17 cellular contexts compared by ENCODE assay signal in genomic region chr6:17630511-17631073, GRCh38. TPM values are rescaled to one million over a fixed set of nuclear protein-coding genes. Genes with fewer than 3 reads are reported as not detected.
DNase-seq lines count a peak whose midpoint lies in the region; ATAC-seq and TF ChIP-seq lines count a peak whose summit lies in the region.
"Had no signal": no experiment of that assay in that cellular context is flagged by ENCODE, and none has a peak within 500 bp of the region (broad histone marks: within the 10 kb centered on the region; RNA-seq: fewer than 3 reads in every experiment).

No MANE protein-coding gene starts in this region.

- H3K9ac ChIP-seq in IMR-90 (ENCODE audit: low read depth, low read length) (no peak overlapping the region), neural progenitor cell (no peak overlapping the region)
- H3K9ac ChIP-seq: BLaER1 treated with 17β-estradiol and CSF1 and Interleukin-3, amounts not matched to agents 10 nM and 100 nM had no signal

- no peak overlapping the region for H2BK120ac ChIP-seq in IMR-90 (ENCODE audit: low read depth, low read length)

- no peak overlapping the region for H3K14ac ChIP-seq in IMR-90 (replicated peaks; ENCODE audit: low read depth, low read length)

- peak; percentile 93 for ATAC-seq in IMR-90 (ENCODE audit: low read depth)
- no peak for ATAC-seq in naive thymus-derived CD8-positive, alpha-beta T cell
- ATAC-seq: foreskin keratinocyte, GM12878, psoas muscle had no signal

- H2BK20ac ChIP-seq in IMR-90 (ENCODE audit: low read depth, low read length): no peak overlapping the region

- H3K79me1 ChIP-seq in IMR-90 (ENCODE audit: low read depth in 1 of 2, low read length in 2 of 2): peaks cover 43 to 64% of the 10 kb centered on the region in 2 experiments

- DNase-seq in CD14-positive monocyte (ENCODE audit: low spot score) (no peak), IMR-90 (peak; percentile 36), epithelial cell of esophagus (ENCODE audit: low read depth) (peak; percentile 7), AG08396 (ENCODE audit: low spot score) (no peak), NCI-H1105 (lab: John Stamatoyannopoulos, UW) (no peak), neural progenitor cell (ENCODE audit: low spot score) (no peak), germinal center (ENCODE audit: low spot score) (no peak)
- DNase-seq in naive thymus-derived CD8-positive, alpha-beta T cell: no peak
- DNase-seq: activated CD4-positive, alpha-beta T cell treated with anti-CD3 and anti-CD28 coated beads for 48 hours; foreskin keratinocyte; NCI-H2029; NCI-H748 treated with DMSO at 0.1 percent for 48 hours; psoas muscle had no signal

- no peak for TF ChIP-seq RAD21 in IMR-90 (IDR thresholded peaks at IDR 0.05; ENCODE audit: low read length)

- dilution Hi-C loops in IMR-90 (cut with HindIII; ENCODE audit: low sequenced_read_pairs, unreplicated experiment): no loop called here

- H2BK15ac ChIP-seq in IMR-90 (ENCODE audit: low read depth, low read length): no peak overlapping the region

- H3K4ac ChIP-seq in IMR-90 (ENCODE audit: low read depth, low read length): peak overlapping the region; percentile 13; the same call in 1 of the 2 replicates

- H3K9me1 ChIP-seq in IMR-90 (ENCODE audit: insufficient read depth, low read length): peaks cover 10% of the 10 kb centered on the region

- H3F3A ChIP-seq in neural progenitor cell (ENCODE audit: low read depth): no peaks in the 10 kb centered on the region

- no peak overlapping the region for H3K18ac ChIP-seq in IMR-90 (ENCODE audit: low read depth, low read length)

- H2AFZ ChIP-seq in IMR-90 (replicated peaks; ENCODE audit: low read length, poor library complexity): no peak overlapping the region
- no peak overlapping the region for H2AFZ ChIP-seq in neural progenitor cell (replicated peaks)

- H3K9me3 ChIP-seq in IMR-90 (ENCODE audit: control insufficient read depth, insufficient read depth, low read length) (no peaks in the 10 kb centered on the region), neural progenitor cell (ENCODE audit: low read depth) (no peaks in the 10 kb centered on the region)
- H3K9me3 ChIP-seq: BLaER1 treated with 17β-estradiol and CSF1 and Interleukin-3, amounts not matched to agents 10 nM and 100 nM; psoas muscle; thoracic aorta had no signal

- peak overlapping the region; percentile 46 for H3K4me2 ChIP-seq in IMR-90 (ENCODE audit: low read depth, low read length)
- no peak overlapping the region for H3K4me2 ChIP-seq in neural progenitor cell
- H3K4me2 ChIP-seq: BLaER1 treated with 17β-estradiol and CSF1 and Interleukin-3, amounts not matched to agents 10 nM and 100 nM had no signal

- in situ Hi-C loops in IMR-90 (cut with MboI; ENCODE audit: low sequenced_read_pairs): no loop called here

- no peaks in the 10 kb centered on the region; the same call in 1 of the 2 replicates for H3K4me1 ChIP-seq in IMR-90 (ENCODE audit: control insufficient read depth, insufficient read depth, low read length)
- no peaks in the 10 kb centered on the region for H3K4me1 ChIP-seq in neural progenitor cell
- H3K4me1 ChIP-seq: foreskin keratinocyte had no signal

- CTCF ChIA-PET in IMR-90 (lab: Yijun Ruan, JAX): no interaction called here

- peaks cover 21% of the 10 kb centered on the region for H3K36me3 ChIP-seq in IMR-90 (ENCODE audit: control insufficient read depth, insufficient read depth, low read length)
- peaks cover 24% of the 10 kb centered on the region for H3K36me3 ChIP-seq in neural progenitor cell

- no TSS peak for BruUV-seq in IMR-90 (replicated peaks; lab: Mats Ljungman, UMichigan)

- H4K91ac ChIP-seq in IMR-90 (ENCODE audit: insufficient read depth, low read depth, low read length): no peak overlapping the region

- peak overlapping the region in 6 of 7 donors; percentile 10 to 65 (median 27) for H3K27ac Mint-ChIP-seq in CD14-positive monocyte
- H3K27ac Mint-ChIP-seq in naive thymus-derived CD8-positive, alpha-beta T cell: peak overlapping the region in 7 of 10 donors; percentile 6 to 65 (median 29)
- no peak overlapping the region for H3K27ac Mint-ChIP-seq in neural progenitor cell

- H3K4me1 Mint-ChIP-seq in CD14-positive monocyte: peaks cover 9% of the 10 kb centered on the region
- H3K4me1 Mint-ChIP-seq in naive thymus-derived CD8-positive, alpha-beta T cell: peaks cover 16 to 56% (median 53%) of the 10 kb centered on the region in 4 donors
- no peaks in the 10 kb centered on the region for H3K4me1 Mint-ChIP-seq in neural progenitor cell

- no CpG with 5 or more reads among the region's 5 CpGs for WGBS in IMR-90 (ENCODE audit: extremely low coverage in 2 of 2, insufficient read length in 1 of 2), 2 experiments

- H4K20me1 ChIP-seq in IMR-90 (ENCODE audit: insufficient read depth, low read length) (peaks cover 5% of the 10 kb centered on the region), neural progenitor cell (ENCODE audit: low read depth) (peaks cover 12% of the 10 kb centered on the region)

- no peak overlapping the region for H3K4me3 ChIP-seq in IMR-90 (ENCODE audit: insufficient read depth, low read depth, low read length)
- no peak overlapping the region for H3K4me3 ChIP-seq in epithelial cell of esophagus (ENCODE audit: low read length)
- no peak overlapping the region for H3K4me3 ChIP-seq in neural progenitor cell
- H3K4me3 ChIP-seq: BLaER1 treated with 17β-estradiol and CSF1 and Interleukin-3, amounts not matched to agents 10 nM and 100 nM; GM12878; psoas muscle; thoracic aorta had no signal

- H3K36me3 Mint-ChIP-seq in CD14-positive monocyte (peaks cover 66 to 81% of the 10 kb centered on the region in 2 donors), neural progenitor cell (peaks cover 37% of the 10 kb centered on the region)
- H3K36me3 Mint-ChIP-seq in naive thymus-derived CD8-positive, alpha-beta T cell: peaks cover under 1 to 64% (median 23%) of the 10 kb centered on the region in 3 donors

- no peak for TF ChIP-seq POLR2A in IMR-90 (IDR thresholded peaks at IDR 0.05; ENCODE audit: low read depth, low read length)

- H3K9me3 Mint-ChIP-seq in CD14-positive monocyte: no peaks in the 10 kb centered on the region
- H3K9me3 Mint-ChIP-seq in naive thymus-derived CD8-positive, alpha-beta T cell: no peaks in the 10 kb centered on the region
- H3K9me3 Mint-ChIP-seq in neural progenitor cell: no peaks in the 10 kb centered on the region
- H3K9me3 Mint-ChIP-seq: activated T-helper 2 cell treated with anti-CD3 and anti-CD28 coated beads, Interferon-gamma antibody, Interleukin-2, Interleukin-4, amounts not matched to agents 10 μg/mL and 5 μg/mL and 100 μg/mL, durations not matched to agents 14 hours and 24 hours and 36 hours had no signal

- H4K5ac ChIP-seq in IMR-90 (ENCODE audit: low read depth, low read length): no peak overlapping the region

- H2AK5ac ChIP-seq in IMR-90 (ENCODE audit: low read depth, low read length): no peak overlapping the region

- no peak overlapping the region for H3K23ac ChIP-seq in IMR-90 (ENCODE audit: low read depth, low read length)

- H3K79me2 ChIP-seq in neural progenitor cell (ENCODE audit: low read depth): peaks cover 41% of the 10 kb centered on the region

- no peak overlapping the region for H2AK9ac ChIP-seq in IMR-90 (replicated peaks; ENCODE audit: low read depth, low read length, poor library complexity)

- no peaks in the 10 kb centered on the region for H3K27me3 Mint-ChIP-seq in CD14-positive monocyte (ENCODE audit: low read depth in 3 of 3)
- H3K27me3 Mint-ChIP-seq in naive thymus-derived CD8-positive, alpha-beta T cell: no peaks in the 10 kb centered on the region
- peaks cover 3% of the 10 kb centered on the region for H3K27me3 Mint-ChIP-seq in neural progenitor cell (ENCODE audit: insufficient read depth, low read depth)

- H3K27ac ChIP-seq in IMR-90 (ENCODE audit: insufficient read depth, low read length) (peak overlapping the region; percentile 62; the same call in 1 of the 2 replicates), neural progenitor cell (no peak overlapping the region)
- H3K27ac ChIP-seq: BLaER1 treated with 17β-estradiol and CSF1 and Interleukin-3, amounts not matched to agents 10 nM and 100 nM; foreskin keratinocyte; psoas muscle; thoracic aorta had no signal

- H3K4me3 Mint-ChIP-seq in CD14-positive monocyte (no peak overlapping the region), neural progenitor cell (no peak overlapping the region)
- no peak overlapping the region for H3K4me3 Mint-ChIP-seq in naive thymus-derived CD8-positive, alpha-beta T cell

- H4K8ac ChIP-seq in IMR-90 (ENCODE audit: low read depth in 2 of 2, low read length in 2 of 2): no peak overlapping the region

- no peak for TF ChIP-seq CTCF in CD14-positive monocyte (IDR thresholded peaks at IDR 0.05)
- TF ChIP-seq CTCF in IMR-90 (conservative IDR thresholded peaks at IDR 0.05; ENCODE audit: low read depth, low read length): no peak
- no peak for TF ChIP-seq CTCF in epithelial cell of esophagus (IDR thresholded peaks at IDR 0.05; ENCODE audit: insufficient read depth, low read depth, low read length, missing control alignments)
- TF ChIP-seq CTCF in neural progenitor cell (IDR thresholded peaks at IDR 0.05): no peak

- intact Hi-C loops in CD14-positive monocyte (cut with micrococcal nuclease) (no loop called here), IMR-90 (cut with micrococcal nuclease) (no loop called here)

- H3K56ac ChIP-seq in IMR-90 (ENCODE audit: extremely low read depth, insufficient read depth, low read length): no peak overlapping the region

- no peaks in the 10 kb centered on the region for H3K27me3 ChIP-seq in IMR-90 (ENCODE audit: control insufficient read depth, insufficient read depth, low read length)
- H3K27me3 ChIP-seq in neural progenitor cell: no peaks in the 10 kb centered on the region
- H3K27me3 ChIP-seq: BLaER1 treated with 17β-estradiol and CSF1 and Interleukin-3, amounts not matched to agents 10 nM and 100 nM; foreskin keratinocyte had no signal

- POLR2A ChIA-PET in IMR-90 (lab: Charles Lee; ENCODE audit: unreplicated experiment): no interaction called here
- POLR2A ChIA-PET in naive thymus-derived CD8-positive, alpha-beta T cell (lab: Charles Lee): interaction anchor here (0.8 to 1.2 kb wide), 2 partner anchors 30 to 71 kb away, joined by 3 to 4 read pairs; no protein-coding TSS in a partner anchor

- peak overlapping the region; percentile 47 for H2BK5ac ChIP-seq in IMR-90 (ENCODE audit: low read depth, low read length, poor library complexity, severe bottlenecking)

TF ChIP-seq in IMR-90, 13 proteins besides CTCF, POLR2A, EP300 and RAD21:
- TF ChIP-seq CEBPB (IDR thresholded peaks at IDR 0.05; ENCODE audit: low read depth, low read length): peak; percentile 88
- no peak for TF ChIP-seq RCOR1 (IDR thresholded peaks at IDR 0.05; ENCODE audit: insufficient replicate concordance, low read length)

RNA-seq across cellular contexts. Expression of gene FAM8A1, which starts 30.5 kb away (rescaled TPM):
- polyA plus RNA-seq in CD14-positive monocyte (1 to 10 TPM; 6.8 to 9.3 TPM), IMR-90 (2012; rRNA removed) (6.2 and 8.1 TPM in 2 replicates)
- total RNA-seq in IMR-90 (2012; rRNA removed) (8.2 and 17.2 TPM in 2 replicates), neural progenitor cell (ENCODE audit: low replicate concordance) (18.0 and 22.9 TPM in 2 replicates)
- 2.0 and 2.6 TPM in 2 replicates for polyA plus RNA-seq in IMR-90 (2012; cell fraction: cytosol; rRNA removed)
- 2.6 and 8.1 TPM in 2 replicates for polyA plus RNA-seq in IMR-90 (2012; cell fraction: nucleus; rRNA removed; ENCODE audit: low replicate concordance)
- total RNA-seq in naive thymus-derived CD8-positive, alpha-beta T cell: 10 to 100 TPM; 22.2 to 24.6 TPM
- 1 to 10 TPM; 4.8 to 5.6 (median 4.9) TPM for polyA plus RNA-seq in naive thymus-derived CD8-positive, alpha-beta T cell

Comparison
In these comparisons a context has a peak if more than half of its experiments do, and no peak if none do; other contexts are left out.
1. DNase-seq: peak in IMR-90 (single experiment) and epithelial cell of esophagus (single experiment); none in CD14-positive monocyte (single experiment), naive thymus-derived CD8-positive, alpha-beta T cell (0 of 10), AG08396 (single experiment), NCI-H1105 (single experiment), neural progenitor cell (single experiment) and germinal center (single experiment).